ENCODE assay signal across 8 cellular contexts in genomic region chr16:2475413-2476344, GRCh38. TPM values are rescaled to one million over a fixed set of nuclear protein-coding genes. Genes with fewer than 3 reads are reported as not detected.
DNase-seq lines count a peak whose midpoint lies in the region; ATAC-seq and TF ChIP-seq lines count a peak whose summit lies in the region.

No MANE protein-coding gene starts in this region.

- intact Hi-C loops in right cardiac atrium (cut with DNase I), result no loop called here

- H3K4me3 ChIP-seq in KMS-11 (IDR thresholded peaks at IDR 0.05; ENCODE audit: insufficient read depth, low read depth, low read length) (no peak overlapping the region), right cardiac atrium (ENCODE audit: low read length) (peak overlapping the region; percentile 88), skeletal muscle tissue (ENCODE audit: low read length in 3 of 3) (peak overlapping the region; percentile 51 to 72 (median 66))

- H4K20me1 ChIP-seq in KMS-11 (ENCODE audit: insufficient read depth), result no peaks in the 10 kb centered on the region

- no peaks in the 10 kb centered on the region for H3K36me3 ChIP-seq in KMS-11 (ENCODE audit: insufficient read depth)
- H3K36me3 ChIP-seq in skeletal muscle tissue (ENCODE audit: control insufficient read depth in 3 of 3, insufficient read depth in 3 of 3, low read length in 3 of 3), result no peaks in the 10 kb centered on the region

- peak overlapping the region; percentile 71 for H3K4me3 Mint-ChIP-seq in activated T-cell treated with anti-CD3 and anti-CD28 coated beads, Interleukin-2, amount 50 U/mL, for 4 hours

- H3K27me3 ChIP-seq in KMS-11 (ENCODE audit: insufficient read depth, low read depth), result peaks cover 18% of the 10 kb centered on the region
- H3K27me3 ChIP-seq in right cardiac atrium (ENCODE audit: control insufficient read depth, insufficient read depth), result no peaks in the 10 kb centered on the region
- H3K27me3 ChIP-seq in skeletal muscle tissue (ENCODE audit: control insufficient read depth in 3 of 3, insufficient read depth in 3 of 3, low read length in 3 of 3), result peaks cover 7 to 23% (median 20%) of the 10 kb centered on the region in 3 donors

- peak overlapping the region; percentile 80 for H3K4me2 ChIP-seq in KMS-11

- H3K4me1 Mint-ChIP-seq in activated T-cell treated with anti-CD3 and anti-CD28 coated beads, Interleukin-2, amount 50 U/mL, for 4 hours (ENCODE audit: low read depth), result peaks cover 17% of the 10 kb centered on the region

- no peaks in the 10 kb centered on the region for H3K36me3 Mint-ChIP-seq in activated T-cell treated with anti-CD3 and anti-CD28 coated beads, Interleukin-2, amount 50 U/mL, for 4 hours (ENCODE audit: insufficient read depth)

- DNase-seq in NCI-H82 (lab: John Stamatoyannopoulos, UW) (peak; percentile 50), NCI-H82 treated with DMSO at 0.1 percent for 48 hours (lab: John Stamatoyannopoulos, UW; ENCODE audit: unreplicated experiment) (no peak), right cardiac atrium (peak in 1 of 3 donors; percentile 73), pons (ENCODE audit: low spot score) (no peak)
- peak; percentile 47 for DNase-seq in activated T-cell treated with anti-CD3 and anti-CD28 coated beads, Interleukin-2, amount 50 U/mL, for 4 hours

- peaks cover 7% of the 10 kb centered on the region; the same call in 1 of the 2 replicates for H3K79me2 ChIP-seq in KMS-11 (ENCODE audit: insufficient read depth, low read depth)

- H3K9me3 Mint-ChIP-seq in activated T-cell treated with anti-CD3 and anti-CD28 coated beads, Interleukin-2, amount 50 U/mL, for 4 hours, result no peaks in the 10 kb centered on the region

- H3K27me3 Mint-ChIP-seq in activated T-cell treated with anti-CD3 and anti-CD28 coated beads, Interleukin-2, amount 50 U/mL, for 4 hours (ENCODE audit: low read depth), result peaks cover 9% of the 10 kb centered on the region

- TF ChIP-seq CTCF in KMS-11 (conservative IDR thresholded peaks at IDR 0.05; ENCODE audit: low read depth, low read length), result no peak; the same call in 1 of the 2 replicates

- H3K9me3 ChIP-seq in right cardiac atrium (ENCODE audit: control insufficient read depth, low read length) (no peaks in the 10 kb centered on the region), skeletal muscle tissue (ENCODE audit: control insufficient read depth in 3 of 3, low read length in 3 of 3) (no peaks in the 10 kb centered on the region)

- WGBS in right cardiac atrium, result 15% methylated on average over 55 of the region's 55 CpGs

- H3K4me1 ChIP-seq in KMS-11 (ENCODE audit: low read depth, poor library complexity, severe bottlenecking), result peaks cover 26% of the 10 kb centered on the region
- peaks cover 2% of the 10 kb centered on the region for H3K4me1 ChIP-seq in right cardiac atrium (ENCODE audit: control insufficient read depth, insufficient read depth, low read length)
- peaks cover 16 to 42% (median 25%) of the 10 kb centered on the region in 3 donors for H3K4me1 ChIP-seq in skeletal muscle tissue (ENCODE audit: control insufficient read depth in 3 of 3, insufficient read depth in 3 of 3, low read length in 3 of 3)

- peak overlapping the region; percentile 52 for H2AFZ ChIP-seq in KMS-11 (ENCODE audit: low read depth)

- H3K27ac ChIP-seq in KMS-11 (no peak overlapping the region), right cardiac atrium (ENCODE audit: low read length) (no peak overlapping the region), skeletal muscle tissue (ENCODE audit: low read depth, low read length) (no peak overlapping the region)

- peak; percentile 29 to 30 for ATAC-seq in activated T-cell treated with anti-CD3 and anti-CD28 coated beads, Interleukin-2, amount 50 U/mL, for 4 hours
- ATAC-seq in right cardiac atrium (no peak), HG03039 (IDR thresholded peaks at IDR 0.05; ENCODE audit: unreplicated experiment) (no peak)

- H3K9ac ChIP-seq in KMS-11 (peak overlapping the region; percentile 27; the same call in 1 of the 2 replicates), skeletal muscle tissue (ENCODE audit: low read depth in 1 of 3, low read length in 3 of 3) (peak overlapping the region; percentile 43 to 82 (median 52))

RNA-seq across cellular contexts. Expression of gene TBC1D24, which starts 0.8 kb away (rescaled TPM):
- total RNA-seq in activated T-cell treated with anti-CD3 and anti-CD28 coated beads, Interleukin-2, amount 50 U/mL, for 4 hours, result 10 to 100 TPM; 25.0 to 27.2 (median 26.3) TPM
- total RNA-seq in right cardiac atrium (10 to 100 TPM; 11.6 to 15.5 (median 13.0) TPM), skeletal muscle tissue (7.8 TPM)
- 5.7 TPM for polyA plus RNA-seq in right cardiac atrium

RNA-seq across cellular contexts. Expression of gene NTN3, which starts 4.6 kb away (rescaled TPM):
- total RNA-seq in activated T-cell treated with anti-CD3 and anti-CD28 coated beads, Interleukin-2, amount 50 U/mL, for 4 hours, result not detected
- 1 to 10 TPM in 2 of 4 donors, under 1 TPM in 2; 0.50 to 1.8 (median 0.90) TPM for total RNA-seq in right cardiac atrium
- 0.59 TPM for polyA plus RNA-seq in right cardiac atrium
- 5.2 TPM for total RNA-seq in skeletal muscle tissue

RNA-seq across cellular contexts. Expression of gene TEDC2, which starts 15.8 kb away (rescaled TPM):
- 10 to 100 TPM; 26.0 to 37.5 (median 32.7) TPM for total RNA-seq in activated T-cell treated with anti-CD3 and anti-CD28 coated beads, Interleukin-2, amount 50 U/mL, for 4 hours
- total RNA-seq in right cardiac atrium (1 to 10 TPM in 2 of 4 donors, under 1 TPM in 2; 0.58 to 2.2 (median 1.2) TPM), skeletal muscle tissue (2.6 TPM)
- 1.5 TPM for polyA plus RNA-seq in right cardiac atrium

RNA-seq across cellular contexts. Expression of gene ATP6V0C, which starts 38.1 kb away (rescaled TPM):
- total RNA-seq in activated T-cell treated with anti-CD3 and anti-CD28 coated beads, Interleukin-2, amount 50 U/mL, for 4 hours, result 100 to 1,000 TPM; 184 to 198 (median 188) TPM
- total RNA-seq in right cardiac atrium (100 to 1,000 TPM; 153 to 180 (median 179) TPM), skeletal muscle tissue (12.0 TPM)
- polyA plus RNA-seq in right cardiac atrium, result 206 TPM

RNA-seq across cellular contexts. Expression of gene AMDHD2, which starts 44.5 kb away (rescaled TPM):
- 10 to 100 TPM; 32.0 to 35.3 (median 35.0) TPM for total RNA-seq in activated T-cell treated with anti-CD3 and anti-CD28 coated beads, Interleukin-2, amount 50 U/mL, for 4 hours
- total RNA-seq in right cardiac atrium, result 10 to 100 TPM; 10.6 to 16.5 (median 14.4) TPM
- 12.1 TPM for polyA plus RNA-seq in right cardiac atrium
- 7.3 TPM for total RNA-seq in skeletal muscle tissue

Comparison
In these comparisons a context has a peak if more than half of its experiments do, and no peak if none do; other contexts are left out.
1. DNase-seq: peak in NCI-H82 (single experiment) and activated T-cell treated with anti-CD3 and anti-CD28 coated beads, Interleukin-2, amount 50 U/mL, for 4 hours (single experiment); none in NCI-H82 treated with DMSO at 0.1 percent for 48 hours (single experiment) and pons (single experiment).
2. ATAC-seq: peak in activated T-cell treated with anti-CD3 and anti-CD28 coated beads, Interleukin-2, amount 50 U/mL, for 4 hours (2 of 2); none in right cardiac atrium (0 of 2) and HG03039 (single experiment).